2 cellular contexts compared by ENCODE assay signal in genomic region chr21:43809346-43809799, GRCh38.
TF ChIP-seq lines count a peak whose summit lies in the region.

No MANE protein-coding gene starts in this region.

TF ChIP-seq in IMR-90, 13 proteins besides CTCF, POLR2A, EP300 and RAD21:
- TF ChIP-seq, protein P1, sequence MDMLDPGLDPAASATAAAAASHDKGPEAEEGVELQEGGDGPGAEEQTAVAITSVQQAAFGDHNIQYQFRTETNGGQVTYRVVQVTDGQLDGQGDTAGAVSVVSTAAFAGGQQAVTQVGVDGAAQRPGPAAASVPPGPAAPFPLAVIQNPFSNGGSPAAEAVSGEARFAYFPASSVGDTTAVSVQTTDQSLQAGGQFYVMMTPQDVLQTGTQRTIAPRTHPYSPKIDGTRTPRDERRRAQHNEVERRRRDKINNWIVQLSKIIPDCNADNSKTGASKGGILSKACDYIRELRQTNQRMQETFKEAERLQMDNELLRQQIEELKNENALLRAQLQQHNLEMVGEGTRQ (IDR thresholded peaks at IDR 0.05; ENCODE audit: low read depth, low read length): no peak
- TF ChIP-seq, protein P2, sequence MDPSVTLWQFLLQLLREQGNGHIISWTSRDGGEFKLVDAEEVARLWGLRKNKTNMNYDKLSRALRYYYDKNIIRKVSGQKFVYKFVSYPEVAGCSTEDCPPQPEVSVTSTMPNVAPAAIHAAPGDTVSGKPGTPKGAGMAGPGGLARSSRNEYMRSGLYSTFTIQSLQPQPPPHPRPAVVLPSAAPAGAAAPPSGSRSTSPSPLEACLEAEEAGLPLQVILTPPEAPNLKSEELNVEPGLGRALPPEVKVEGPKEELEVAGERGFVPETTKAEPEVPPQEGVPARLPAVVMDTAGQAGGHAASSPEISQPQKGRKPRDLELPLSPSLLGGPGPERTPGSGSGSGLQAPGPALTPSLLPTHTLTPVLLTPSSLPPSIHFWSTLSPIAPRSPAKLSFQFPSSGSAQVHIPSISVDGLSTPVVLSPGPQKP (IDR thresholded peaks at IDR 0.05; ENCODE audit: borderline replicate concordance, low read depth, low read length): no peak
- no peak for TF ChIP-seq FOS (IDR thresholded peaks at IDR 0.05; ENCODE audit: low read depth, low read length)
- no peak for TF ChIP-seq CHD1 (IDR thresholded peaks at IDR 0.05; ENCODE audit: low read depth, low read length)
- no peak for TF ChIP-seq RFX5 (IDR thresholded peaks at IDR 0.05; ENCODE audit: low read depth, low read length)
- TF ChIP-seq MAFK (IDR thresholded peaks at IDR 0.05; ENCODE audit: low read depth, low read length): no peak
- no peak for TF ChIP-seq BHLHE40 (IDR thresholded peaks at IDR 0.05; ENCODE audit: low read depth, low read length)
- TF ChIP-seq MAZ (IDR thresholded peaks at IDR 0.05; ENCODE audit: borderline replicate concordance, low read depth, low read length): no peak
- no peak for TF ChIP-seq NFE2L2 (IDR thresholded peaks at IDR 0.05; ENCODE audit: low read depth, low read length)
- no peak for TF ChIP-seq SMC3 (IDR thresholded peaks at IDR 0.05; ENCODE audit: low read depth, low read length)
- no peak for TF ChIP-seq CEBPB (IDR thresholded peaks at IDR 0.05; ENCODE audit: low read depth, low read length)

TF ChIP-seq in GM12878, 131 proteins besides CTCF, POLR2A, EP300 and RAD21:
- TF ChIP-seq YY1 (IDR thresholded peaks at IDR 0.05; ENCODE audit: low read depth, low read length) (no peak), SMAD1 (IDR thresholded peaks at IDR 0.05; ENCODE audit: low read depth, partially characterized antibody) (no peak), ESRRA (IDR thresholded peaks at IDR 0.05; ENCODE audit: low read length) (no peak), HCFC1 (IDR thresholded peaks at IDR 0.05; ENCODE audit: low read length) (no peak), TARDBP (IDR thresholded peaks at IDR 0.05; ENCODE audit: borderline replicate concordance) (no peak), SREBF2 (IDR thresholded peaks at IDR 0.05; ENCODE audit: low read length) (no peak), SREBF1 (IDR thresholded peaks at IDR 0.05; ENCODE audit: low read length) (no peak), ETV6 (conservative IDR thresholded peaks at IDR 0.05 in 1 of 2, IDR thresholded peaks at IDR 0.05 in 1 of 2; ENCODE audit: borderline replicate concordance in 1 of 2, low read depth in 1 of 2) (no peak), NBN (IDR thresholded peaks at IDR 0.05) (no peak), MEF2B (IDR thresholded peaks at IDR 0.05; ENCODE audit: partially characterized antibody, poor library complexity, severe bottlenecking) (no peak)
- TF ChIP-seq, protein P3, sequence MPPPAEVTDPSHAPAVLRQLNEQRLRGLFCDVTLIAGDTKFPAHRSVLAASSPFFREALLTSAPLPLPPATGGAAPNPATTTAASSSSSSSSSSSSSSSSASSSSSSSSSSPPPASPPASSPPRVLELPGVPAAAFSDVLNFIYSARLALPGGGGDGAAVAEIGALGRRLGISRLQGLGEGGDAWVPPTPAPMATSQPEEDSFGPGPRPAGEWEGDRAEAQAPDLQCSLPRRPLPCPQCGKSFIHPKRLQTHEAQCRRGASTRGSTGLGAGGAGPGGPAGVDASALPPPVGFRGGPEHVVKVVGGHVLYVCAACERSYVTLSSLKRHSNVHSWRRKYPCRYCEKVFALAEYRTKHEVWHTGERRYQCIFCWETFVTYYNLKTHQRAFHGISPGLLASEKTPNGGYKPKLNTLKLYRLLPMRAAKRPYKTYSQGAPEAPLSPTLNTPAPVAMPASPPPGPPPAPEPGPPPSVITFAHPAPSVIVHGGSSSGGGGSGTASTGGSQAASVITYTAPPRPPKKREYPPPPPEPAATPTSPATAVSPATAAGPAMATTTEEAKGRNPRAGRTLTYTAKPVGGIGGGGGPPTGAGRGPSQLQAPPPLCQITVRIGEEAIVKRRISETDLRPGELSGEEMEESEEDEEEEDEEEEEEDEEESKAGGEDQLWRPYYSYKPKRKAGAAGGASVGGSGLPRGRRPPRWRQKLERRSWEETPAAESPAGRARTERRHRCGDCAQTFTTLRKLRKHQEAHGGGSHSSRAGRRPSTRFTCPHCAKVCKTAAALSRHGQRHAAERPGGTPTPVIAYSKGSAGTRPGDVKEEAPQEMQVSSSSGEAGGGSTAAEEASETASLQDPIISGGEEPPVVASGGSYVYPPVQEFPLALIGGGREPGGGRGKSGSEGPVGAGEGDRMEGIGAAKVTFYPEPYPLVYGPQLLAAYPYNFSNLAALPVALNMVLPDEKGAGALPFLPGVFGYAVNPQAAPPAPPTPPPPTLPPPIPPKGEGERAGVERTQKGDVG (CRISPR knock-in tag; IDR thresholded peaks at IDR 0.05): no peak
- TF ChIP-seq, protein P4, sequence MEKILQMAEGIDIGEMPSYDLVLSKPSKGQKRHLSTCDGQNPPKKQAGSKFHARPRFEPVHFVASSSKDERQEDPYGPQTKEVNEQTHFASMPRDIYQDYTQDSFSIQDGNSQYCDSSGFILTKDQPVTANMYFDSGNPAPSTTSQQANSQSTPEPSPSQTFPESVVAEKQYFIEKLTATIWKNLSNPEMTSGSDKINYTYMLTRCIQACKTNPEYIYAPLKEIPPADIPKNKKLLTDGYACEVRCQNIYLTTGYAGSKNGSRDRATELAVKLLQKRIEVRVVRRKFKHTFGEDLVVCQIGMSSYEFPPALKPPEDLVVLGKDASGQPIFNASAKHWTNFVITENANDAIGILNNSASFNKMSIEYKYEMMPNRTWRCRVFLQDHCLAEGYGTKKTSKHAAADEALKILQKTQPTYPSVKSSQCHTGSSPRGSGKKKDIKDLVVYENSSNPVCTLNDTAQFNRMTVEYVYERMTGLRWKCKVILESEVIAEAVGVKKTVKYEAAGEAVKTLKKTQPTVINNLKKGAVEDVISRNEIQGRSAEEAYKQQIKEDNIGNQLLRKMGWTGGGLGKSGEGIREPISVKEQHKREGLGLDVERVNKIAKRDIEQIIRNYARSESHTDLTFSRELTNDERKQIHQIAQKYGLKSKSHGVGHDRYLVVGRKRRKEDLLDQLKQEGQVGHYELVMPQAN (conservative IDR thresholded peaks at IDR 0.05): no peak
